Comparison of ENCODE assay signal across 1 cellular context in genomic region chr2:170766693-170767092, GRCh38.
TF ChIP-seq lines count a peak whose summit lies in the region.

No MANE protein-coding gene starts in this region.

TF ChIP-seq in HepG2, 621 proteins besides CTCF, POLR2A, EP300 and RAD21 (continued from another document):
- TF ChIP-seq ZNF687 (CRISPR knock-in tag; IDR thresholded peaks at IDR 0.05) = no peak
- TF ChIP-seq HMG20A (CRISPR knock-in tag; IDR thresholded peaks at IDR 0.05; ENCODE audit: borderline replicate concordance) = peak; percentile 51; the same call in 1 of the 2 replicates
- TF ChIP-seq NR2F2 (IDR thresholded peaks at IDR 0.05; ENCODE audit: borderline replicate concordance, low read depth) = no peak
- TF ChIP-seq SOX5 (CRISPR knock-in tag; IDR thresholded peaks at IDR 0.05; ENCODE audit: borderline replicate concordance) = peak; percentile 56
- peak; percentile 48; the same call in 1 of the 2 replicates for TF ChIP-seq ZBTB43 (CRISPR knock-in tag; conservative IDR thresholded peaks at IDR 0.05)
- no peak for TF ChIP-seq CBX2 (IDR thresholded peaks at IDR 0.05; ENCODE audit: low read depth, low read length)
- TF ChIP-seq CBX2 (CRISPR knock-in tag; IDR thresholded peaks at IDR 0.05; ENCODE audit: low read depth) = no peak
- peak; percentile 30; the same call in 1 of the 2 replicates for TF ChIP-seq ZNF503 (CRISPR knock-in tag; IDR thresholded peaks at IDR 0.05)
- no peak for TF ChIP-seq AKAP8 (CRISPR knock-in tag; IDR thresholded peaks at IDR 0.05)
- TF ChIP-seq TCF7 (IDR thresholded peaks at IDR 0.05; ENCODE audit: low read depth) = peak; percentile 94
- no peak for TF ChIP-seq ZNF572 (CRISPR knock-in tag; IDR thresholded peaks at IDR 0.05)
- peak; percentile 83 for TF ChIP-seq CREM (IDR thresholded peaks at IDR 0.05)
- no peak for TF ChIP-seq CREM (CRISPR knock-in tag; IDR thresholded peaks at IDR 0.05)
- TF ChIP-seq KDM1A (CRISPR knock-in tag; IDR thresholded peaks at IDR 0.05) = no peak
- no peak for TF ChIP-seq SMAD9 (CRISPR knock-in tag; IDR thresholded peaks at IDR 0.05)
